1 cellular context compared by ENCODE assay signal in genomic region chr19:5985098-5985783, GRCh38.
A peak's percentile ranks its signal among the peaks of the same experiment; 100 is the strongest.
TF ChIP-seq lines count a peak whose summit lies in the region.

No MANE protein-coding gene starts in this region.

TF ChIP-seq in HepG2, 621 proteins besides CTCF, POLR2A, EP300 and RAD21 (continued from another document):
- TF ChIP-seq, protein P1, sequence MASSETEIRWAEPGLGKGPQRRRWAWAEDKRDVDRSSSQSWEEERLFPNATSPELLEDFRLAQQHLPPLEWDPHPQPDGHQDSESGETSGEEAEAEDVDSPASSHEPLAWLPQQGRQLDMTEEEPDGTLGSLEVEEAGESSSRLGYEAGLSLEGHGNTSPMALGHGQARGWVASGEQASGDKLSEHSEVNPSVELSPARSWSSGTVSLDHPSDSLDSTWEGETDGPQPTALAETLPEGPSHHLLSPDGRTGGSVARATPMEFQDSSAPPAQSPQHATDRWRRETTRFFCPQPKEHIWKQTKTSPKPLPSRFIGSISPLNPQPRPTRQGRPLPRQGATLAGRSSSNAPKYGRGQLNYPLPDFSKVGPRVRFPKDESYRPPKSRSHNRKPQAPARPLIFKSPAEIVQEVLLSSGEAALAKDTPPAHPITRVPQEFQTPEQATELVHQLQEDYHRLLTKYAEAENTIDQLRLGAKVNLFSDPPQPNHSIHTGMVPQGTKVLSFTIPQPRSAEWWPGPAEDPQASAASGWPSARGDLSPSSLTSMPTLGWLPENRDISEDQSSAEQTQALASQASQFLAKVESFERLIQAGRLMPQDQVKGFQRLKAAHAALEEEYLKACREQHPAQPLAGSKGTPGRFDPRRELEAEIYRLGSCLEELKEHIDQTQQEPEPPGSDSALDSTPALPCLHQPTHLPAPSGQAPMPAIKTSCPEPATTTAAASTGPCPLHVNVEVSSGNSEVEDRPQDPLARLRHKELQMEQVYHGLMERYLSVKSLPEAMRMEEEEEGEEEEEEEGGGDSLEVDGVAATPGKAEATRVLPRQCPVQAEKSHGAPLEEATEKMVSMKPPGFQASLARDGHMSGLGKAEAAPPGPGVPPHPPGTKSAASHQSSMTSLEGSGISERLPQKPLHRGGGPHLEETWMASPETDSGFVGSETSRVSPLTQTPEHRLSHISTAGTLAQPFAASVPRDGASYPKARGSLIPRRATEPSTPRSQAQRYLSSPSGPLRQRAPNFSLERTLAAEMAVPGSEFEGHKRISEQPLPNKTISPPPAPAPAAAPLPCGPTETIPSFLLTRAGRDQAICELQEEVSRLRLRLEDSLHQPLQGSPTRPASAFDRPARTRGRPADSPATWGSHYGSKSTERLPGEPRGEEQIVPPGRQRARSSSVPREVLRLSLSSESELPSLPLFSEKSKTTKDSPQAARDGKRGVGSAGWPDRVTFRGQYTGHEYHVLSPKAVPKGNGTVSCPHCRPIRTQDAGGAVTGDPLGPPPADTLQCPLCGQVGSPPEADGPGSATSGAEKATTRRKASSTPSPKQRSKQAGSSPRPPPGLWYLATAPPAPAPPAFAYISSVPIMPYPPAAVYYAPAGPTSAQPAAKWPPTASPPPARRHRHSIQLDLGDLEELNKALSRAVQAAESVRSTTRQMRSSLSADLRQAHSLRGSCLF (CRISPR knock-in tag; IDR thresholded peaks at IDR 0.05; ENCODE audit: borderline replicate concordance): no peak
- no peak for TF ChIP-seq SP5 (CRISPR knock-in tag; IDR thresholded peaks at IDR 0.05; ENCODE audit: borderline replicate concordance, low read depth)
- TF ChIP-seq MEIS2 (CRISPR knock-in tag; IDR thresholded peaks at IDR 0.05): no peak
- peak; percentile 59; the same call in 1 of the 2 replicates for TF ChIP-seq ZNF121 (CRISPR knock-in tag; IDR thresholded peaks at IDR 0.05)
